Comparison of ENCODE assay signal across 10 cellular contexts in genomic region chr14:77709412-77709811, GRCh38. TPM values are rescaled to one million over a fixed set of nuclear protein-coding genes. Genes with fewer than 3 reads are reported as not detected.
DNase-seq lines count a peak whose midpoint lies in the region; ATAC-seq and TF ChIP-seq lines count a peak whose summit lies in the region.
"Had no signal": no experiment of that assay in that cellular context is flagged by ENCODE, and none has a peak within 500 bp of the region (broad histone marks: within the 10 kb centered on the region; RNA-seq: fewer than 3 reads in every experiment).

No MANE protein-coding gene starts in this region.

- no peak for ATAC-seq in SK-N-SH treated with all-trans-retinoic acid at 6 μM for 48 hours

- H4K20me1 ChIP-seq in SK-N-SH (ENCODE audit: insufficient read depth), result peaks cover 13% of the 10 kb centered on the region; the same call in 1 of the 2 replicates

- peak overlapping the region; percentile 78; the same call in 1 of the 2 replicates for H3K9ac ChIP-seq in SK-N-SH

- H3K9me2 ChIP-seq in SK-N-SH, result no peaks in the 10 kb centered on the region

- peak overlapping the region; percentile 95 for H3K4me2 ChIP-seq in SK-N-SH

- H3K9me3 ChIP-seq in SK-N-SH, result no peaks in the 10 kb centered on the region
- no peaks in the 10 kb centered on the region for H3K9me3 ChIP-seq in SJCRH30 (replicated peaks)

- H2AFZ ChIP-seq in SK-N-SH (ENCODE audit: low read depth), result no peak overlapping the region

- in situ Hi-C loops in KBM-7 (cut with MboI; ENCODE audit: low pct_unique_long_range_greater_than_20kb, low sequenced_read_pairs), result no loop called here

- POLR2A ChIA-PET in SK-N-SH (lab: Yijun Ruan, JAX), result interaction anchor here (0.6 kb wide), 1 partner anchor 51 kb away, joined by 3 read pairs; no protein-coding TSS in a partner anchor
- POLR2A ChIA-PET in RWPE1 (lab: Yijun Ruan, JAX; ENCODE audit: low non-redundant PET), result no interaction called here

- no peak for TF ChIP-seq RAD21 in SK-N-SH (IDR thresholded peaks at IDR 0.05; ENCODE audit: low read length)

- CTCF ChIA-PET in SK-N-SH (lab: Yijun Ruan, JAX), result interaction anchor here (3.2 kb wide), 1 partner anchor 55 kb away, joined by 10 read pairs; no protein-coding TSS in a partner anchor
- CTCF ChIA-PET in RWPE1 (lab: Yijun Ruan, JAX), result interaction anchor here (0.8 kb wide), 1 partner anchor 43 kb away, joined by 5 read pairs; no protein-coding TSS in a partner anchor

- H3K27me3 ChIP-seq in SK-N-SH (ENCODE audit: insufficient read depth) (no peaks in the 10 kb centered on the region), SJCRH30 (no peaks in the 10 kb centered on the region)

- no peak overlapping the region for H3K27ac ChIP-seq in SK-N-SH (ENCODE audit: low read depth in 2 of 2, low read length in 1 of 2)
- no peak overlapping the region; the same call in 1 of the 2 replicates for H3K27ac ChIP-seq in SJCRH30
- no peak overlapping the region for H3K27ac ChIP-seq in RWPE1
- H3K27ac ChIP-seq: WERI-Rb-1 had no signal

- peaks cover 11% of the 10 kb centered on the region for H3F3A ChIP-seq in SK-N-SH (replicated peaks; ENCODE audit: insufficient read depth)

- peaks cover 17 to 19% of the 10 kb centered on the region in 2 experiments; a peak in 3 of 4 replicates for H3K4me1 ChIP-seq in SK-N-SH (ENCODE audit: control insufficient read depth in 1 of 2, insufficient read depth in 2 of 2, low read depth in 1 of 2, low read length in 1 of 2)
- peaks cover 15% of the 10 kb centered on the region for H3K4me1 ChIP-seq in SJCRH30

- peaks cover 95% of the 10 kb centered on the region for H3K79me2 ChIP-seq in SK-N-SH (ENCODE audit: insufficient read depth)

- DNase-seq in SK-N-SH, result no peak
- DNase-seq in SJCRH30, result no peak
- no peak for DNase-seq in fibroblast of the aortic adventitia (ENCODE audit: low read depth)
- no peak for DNase-seq in skeletal muscle cell (ENCODE audit: low read depth)
- DNase-seq in NCI-H1105 treated with DMSO at 0.1 percent for 48 hours (lab: John Stamatoyannopoulos, UW), result no peak
- no peak for DNase-seq in KBM-7
- DNase-seq in RWPE1 (ENCODE audit: low spot score), result no peak
- DNase-seq: MV-4-11, WERI-Rb-1 had no signal

- TF ChIP-seq EP300 in SK-N-SH (IDR thresholded peaks at IDR 0.05; ENCODE audit: borderline replicate concordance in 1 of 2, low read depth in 1 of 2, low read length in 1 of 2), result no peak

- H3K4me3 ChIP-seq in SK-N-SH (ENCODE audit: low read depth in 2 of 2, low read length in 1 of 2) (peak overlapping the region; percentile 86 to 96), SJCRH30 (peak overlapping the region; percentile 96), fibroblast of the aortic adventitia (ENCODE audit: low read depth, low read length) (peak overlapping the region; percentile 97), skeletal muscle cell (ENCODE audit: low read depth, low read length) (peak overlapping the region; percentile 86)

- peaks cover 32 to 37% of the 10 kb centered on the region in 2 experiments for H3K36me3 ChIP-seq in SK-N-SH (replicated peaks in 1 of 2; ENCODE audit: control insufficient read depth in 1 of 2, insufficient read depth in 2 of 2, low read length in 1 of 2)
- H3K36me3 ChIP-seq in SJCRH30, result peaks cover 35% of the 10 kb centered on the region

- 46% methylated on average over 3 of the region's 3 CpGs for WGBS in SK-N-SH (ENCODE audit: low lambda C conversion rate)

- TF ChIP-seq CTCF in SK-N-SH (IDR thresholded peaks at IDR 0.05) (no peak), fibroblast of the aortic adventitia (IDR thresholded peaks at IDR 0.05; ENCODE audit: insufficient read depth, low read length) (no peak), RWPE1 (conservative IDR thresholded peaks at IDR 0.05; ENCODE audit: low read depth) (no peak)

TF ChIP-seq in SK-N-SH, 30 proteins besides CTCF, POLR2A, EP300 and RAD21 (continues in another document):
- TF ChIP-seq YY1 (IDR thresholded peaks at IDR 0.05; ENCODE audit: low read depth) (no peak), EZH2phosphoT487 (IDR thresholded peaks at IDR 0.05; ENCODE audit: borderline replicate concordance, low read depth) (no peak), RXRA (IDR thresholded peaks at IDR 0.05; ENCODE audit: borderline replicate concordance, low read depth) (no peak), NFIC (IDR thresholded peaks at IDR 0.05; ENCODE audit: borderline replicate concordance) (no peak), USF2 (IDR thresholded peaks at IDR 0.05; ENCODE audit: borderline replicate concordance, low read depth, low read length) (no peak), FOXM1 (IDR thresholded peaks at IDR 0.05; ENCODE audit: low read depth) (no peak), FOSL2 (IDR thresholded peaks at IDR 0.05; ENCODE audit: borderline replicate concordance, low read depth) (no peak), SMC3 (IDR thresholded peaks at IDR 0.05; ENCODE audit: low read depth, low read length) (no peak), USF1 (IDR thresholded peaks at IDR 0.05; ENCODE audit: borderline replicate concordance, low read depth) (no peak), RFX5 (IDR thresholded peaks at IDR 0.05; ENCODE audit: low read length) (no peak), ELF1 (IDR thresholded peaks at IDR 0.05) (no peak)

TF ChIP-seq in SK-N-SH treated with all-trans-retinoic acid at 6 μM for 48 hours, 23 proteins besides CTCF, POLR2A, EP300 and RAD21:
- TF ChIP-seq PPARA (CRISPR knock-in tag; IDR thresholded peaks at IDR 0.05; ENCODE audit: borderline replicate concordance) (no peak), POU6F1 (CRISPR knock-in tag; IDR thresholded peaks at IDR 0.05; ENCODE audit: borderline replicate concordance, low read depth) (no peak), RARB (CRISPR knock-in tag; IDR thresholded peaks at IDR 0.05) (no peak), ZFP3 (CRISPR knock-in tag; IDR thresholded peaks at IDR 0.05) (no peak), TOX (CRISPR knock-in tag; IDR thresholded peaks at IDR 0.05; ENCODE audit: borderline replicate concordance) (no peak), ZNF565 (CRISPR knock-in tag; conservative IDR thresholded peaks at IDR 0.05; ENCODE audit: low read depth) (no peak), ZNF70 (CRISPR knock-in tag; IDR thresholded peaks at IDR 0.05) (no peak), TCF4 (CRISPR knock-in tag; IDR thresholded peaks at IDR 0.05; ENCODE audit: borderline replicate concordance) (no peak), GLIS3 (CRISPR knock-in tag; IDR thresholded peaks at IDR 0.05) (no peak), PATZ1 (CRISPR knock-in tag; IDR thresholded peaks at IDR 0.05; ENCODE audit: borderline replicate concordance) (no peak), ARNTL (CRISPR knock-in tag; IDR thresholded peaks at IDR 0.05; ENCODE audit: borderline replicate concordance, low read depth) (no peak), ZFP30 (CRISPR knock-in tag; IDR thresholded peaks at IDR 0.05) (no peak)

RNA-seq across cellular contexts. Expression of gene SLIRP, which starts 1.5 kb away (rescaled TPM):
- polyA plus RNA-seq in SK-N-SH (2012; rRNA removed), result 306 and 347 TPM in 2 replicates
- polyA plus RNA-seq in SK-N-SH (2012; cell fraction: cytosol; rRNA removed), result 488 and 609 TPM in 2 replicates
- 83.3 and 95.1 TPM in 2 replicates for polyA plus RNA-seq in SK-N-SH (2012; cell fraction: nucleus; rRNA removed)
- total RNA-seq in SJCRH30 (2014; rRNA removed; shearing (Covaris generic)), result 541 and 634 TPM in 2 replicates
- 209 and 374 TPM in 2 replicates for total RNA-seq in fibroblast of the aortic adventitia (ENCODE audit: low replicate concordance)

RNA-seq across cellular contexts. Expression of gene ALKBH1, which starts 1.6 kb away (rescaled TPM):
- 10.7 and 12.7 TPM in 2 replicates for polyA plus RNA-seq in SK-N-SH (2012; rRNA removed)
- 11.6 and 12.2 TPM in 2 replicates for polyA plus RNA-seq in SK-N-SH (2012; cell fraction: cytosol; rRNA removed)
- polyA plus RNA-seq in SK-N-SH (2012; cell fraction: nucleus; rRNA removed), result 7.4 and 12.0 TPM in 2 replicates
- total RNA-seq in SJCRH30 (2014; rRNA removed; shearing (Covaris generic)), result 12.8 and 14.8 TPM in 2 replicates
- 5.5 and 7.6 TPM in 2 replicates for total RNA-seq in fibroblast of the aortic adventitia (ENCODE audit: low replicate concordance)

RNA-seq across cellular contexts. Expression of gene SNW1, which starts 51.5 kb away (rescaled TPM):
- 29.8 and 30.2 TPM in 2 replicates for polyA plus RNA-seq in SK-N-SH (2012; rRNA removed)
- polyA plus RNA-seq in SK-N-SH (2012; cell fraction: cytosol; rRNA removed), result 34.2 and 44.0 TPM in 2 replicates
- 33.4 and 43.8 TPM in 2 replicates for polyA plus RNA-seq in SK-N-SH (2012; cell fraction: nucleus; rRNA removed)
- total RNA-seq in SJCRH30 (2014; rRNA removed; shearing (Covaris generic)), result 77.3 and 82.3 TPM in 2 replicates
- total RNA-seq in fibroblast of the aortic adventitia (ENCODE audit: low replicate concordance), result 55.7 and 99.1 TPM in 2 replicates
